ENCODE assay signal across 11 cellular contexts in the genomic region with DNA sequence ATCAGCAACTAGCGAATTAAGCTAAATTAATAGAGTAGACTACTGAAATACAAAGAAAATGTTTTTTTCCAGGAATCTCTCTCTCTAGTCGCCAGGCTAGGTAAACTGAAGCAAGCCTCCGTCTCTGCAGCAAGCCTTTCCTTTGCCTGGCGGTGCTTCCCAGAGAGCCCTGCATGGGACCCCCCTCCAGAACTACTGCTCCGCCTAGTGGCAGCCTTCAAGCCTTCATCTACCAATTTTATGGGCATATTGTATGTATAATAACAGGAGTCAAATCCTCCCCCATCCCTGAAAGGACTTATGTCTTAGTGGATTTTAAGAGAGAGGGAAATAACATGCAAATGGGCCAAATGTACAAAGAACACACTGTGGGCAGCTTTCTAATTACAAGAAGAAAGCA.
DNase-seq lines count a peak whose midpoint lies in the region; ATAC-seq and TF ChIP-seq lines count a peak whose summit lies in the region.
"Had no signal": no experiment of that assay in that cellular context is flagged by ENCODE, and none has a peak within 500 bp of the region (broad histone marks: within the 10 kb centered on the region; RNA-seq: fewer than 3 reads in every experiment).

No MANE protein-coding gene starts in this region.

- H3K27me3 ChIP-seq in esophagus muscularis mucosa (no peaks in the 10 kb centered on the region), upper lobe of right lung (no peaks in the 10 kb centered on the region)
- H3K27me3 ChIP-seq: adrenal gland had no signal

- peaks cover 17 to 29% (median 28%) of the 10 kb centered on the region in 4 donors for H3K4me1 ChIP-seq in esophagus muscularis mucosa
- H3K4me1 ChIP-seq in upper lobe of right lung: peaks cover 6% of the 10 kb centered on the region

- H3K4me3 ChIP-seq in esophagus muscularis mucosa (no peak overlapping the region), upper lobe of right lung (no peak overlapping the region)
- H3K4me3 ChIP-seq: adrenal gland had no signal

- TF ChIP-seq POLR2A in esophagus muscularis mucosa (IDR thresholded peaks at IDR 0.05; ENCODE audit: low read depth): no peak

- no peak for TF ChIP-seq EP300 in esophagus muscularis mucosa (IDR thresholded peaks at IDR 0.05)

- H3K36me3 ChIP-seq in esophagus muscularis mucosa (peaks cover 0 to 9% (median 4%) of the 10 kb centered on the region in 4 donors), upper lobe of right lung (no peaks in the 10 kb centered on the region)
- H3K36me3 ChIP-seq: adrenal gland had no signal

- intact Hi-C loops in esophagus muscularis mucosa (cut with DNase I): no loop called here
- intact Hi-C loops in upper lobe of right lung (cut with DNase I): no loop called here
- intact Hi-C loops in Right ventricle myocardium superior (cut with DNase I): no loop called here

- TF ChIP-seq CTCF in esophagus muscularis mucosa (IDR thresholded peaks at IDR 0.05) (no peak), upper lobe of right lung (IDR thresholded peaks at IDR 0.05) (peak; percentile 24)

- ATAC-seq in upper lobe of right lung: peak; percentile 41
- ATAC-seq in GM21367 (IDR thresholded peaks at IDR 0.05; ENCODE audit: unreplicated experiment): no peak
- no peak for ATAC-seq in Right ventricle myocardium superior (ENCODE audit: poor library complexity)
- ATAC-seq in HG03354 (IDR thresholded peaks at IDR 0.05; ENCODE audit: poor library complexity, severe bottlenecking, unreplicated experiment): no peak
- ATAC-seq: Right ventricle myocardium inferior; stimulated activated memory B cell treated with anti-CD40 and anti-IgM and Interleukin-4, amounts not matched to agents 10 μg/mL and 1 μg/mL and 100 μg/mL, for 72 hours had no signal

- 98% methylated on average over 5 of the region's 5 CpGs for WGBS in esophagus muscularis mucosa

- H3K27ac ChIP-seq in esophagus muscularis mucosa (replicated peaks in 1 of 4): no peak overlapping the region
- H3K27ac ChIP-seq in upper lobe of right lung: no peak overlapping the region
- H3K27ac ChIP-seq: adrenal gland had no signal

- H3K9me3 ChIP-seq in esophagus muscularis mucosa (no peaks in the 10 kb centered on the region), upper lobe of right lung (no peaks in the 10 kb centered on the region)
- H3K9me3 ChIP-seq: adrenal gland had no signal

- peak; percentile 28 for DNase-seq in SIG-M5 treated with dmso at 0.1 percent for 504 hours (lab: John Stamatoyannopoulos, UW; ENCODE audit: unreplicated experiment)
- DNase-seq in SIG-M5 (lab: John Stamatoyannopoulos, UW): no peak
- peak; percentile 64 for DNase-seq in NCI-H69 (lab: John Stamatoyannopoulos, UW)
- DNase-seq in esophagus muscularis mucosa (ENCODE audit: extremely low spot score): peak; percentile 29
- no peak for DNase-seq in upper lobe of right lung
- DNase-seq in Right ventricle myocardium superior: no peak
- DNase-seq: adrenal gland had no signal

Comparison
In these comparisons a context has a peak if more than half of its experiments do, and no peak if none do; other contexts are left out.
1. DNase-seq: peak in SIG-M5 treated with dmso at 0.1 percent for 504 hours (single experiment), NCI-H69 (single experiment) and esophagus muscularis mucosa (single experiment); none in SIG-M5 (single experiment), upper lobe of right lung (single experiment) and Right ventricle myocardium superior (single experiment).